19 cellular contexts compared by ENCODE assay signal in genomic region chr1:118117521-118117920, GRCh38.
DNase-seq lines count a peak whose midpoint lies in the region; ATAC-seq and TF ChIP-seq lines count a peak whose summit lies in the region.
"Had no signal": no experiment of that assay in that cellular context is flagged by ENCODE, and none has a peak within 500 bp of the region (broad histone marks: within the 10 kb centered on the region; RNA-seq: fewer than 3 reads in every experiment).

No MANE protein-coding gene starts in this region.

- peak overlapping the region; percentile 33 for H2BK120ac ChIP-seq in trophoblast cell (ENCODE audit: insufficient read depth, low read length, poor library complexity)

- peak overlapping the region; percentile 91 for H2BK12ac ChIP-seq in trophoblast cell (ENCODE audit: low read length)

- ATAC-seq in Right ventricle myocardium inferior: no peak
- ATAC-seq in left colon: peak; percentile 19
- ATAC-seq: GM12878, K562 had no signal

- peak overlapping the region; percentile 80 for H4K91ac ChIP-seq in trophoblast cell (ENCODE audit: low read depth, low read length)

- H3K9me3 ChIP-seq in right atrium auricular region (no peaks in the 10 kb centered on the region), trophoblast cell (ENCODE audit: insufficient read depth, low read depth, low read length) (no peaks in the 10 kb centered on the region)
- H3K9me3 ChIP-seq: MG63, Peyer's patch, SJCRH30 had no signal

- no peaks in the 10 kb centered on the region for H3K27me3 ChIP-seq in right atrium auricular region
- H3K27me3 ChIP-seq in trophoblast cell (ENCODE audit: insufficient read depth, low read length): no peaks in the 10 kb centered on the region
- H3K27me3 ChIP-seq: MG63, Peyer's patch, SJCRH30 had no signal

- H3K36me3 ChIP-seq in right atrium auricular region (no peaks in the 10 kb centered on the region), trophoblast cell (ENCODE audit: control insufficient read depth in 1 of 2, insufficient read depth in 2 of 2, low read length in 2 of 2) (no peaks in the 10 kb centered on the region)
- H3K36me3 ChIP-seq: MG63, Peyer's patch, SJCRH30 had no signal

- H2BK5ac ChIP-seq in trophoblast cell (ENCODE audit: low read depth, low read length, poor library complexity): peak overlapping the region; percentile 25

- WGBS in trophoblast cell (ENCODE audit: extremely low coverage, insufficient coverage, insufficient read length): no CpG with 5 or more reads among the region's 4 CpGs

- no peak overlapping the region for H3K27ac Mint-ChIP-seq in mesothelial cell of epicardium
- H3K27ac Mint-ChIP-seq: CD14-positive monocyte had no signal

- H2AFZ ChIP-seq in trophoblast cell (ENCODE audit: insufficient read depth, low read length, poor library complexity): no peak overlapping the region

- peak overlapping the region; percentile 6 for H3K4ac ChIP-seq in trophoblast cell (ENCODE audit: low read depth, low read length)

- no peak overlapping the region for H3K4me3 Mint-ChIP-seq in mesothelial cell of epicardium
- H3K4me3 Mint-ChIP-seq: CD14-positive monocyte had no signal

- no peaks in the 10 kb centered on the region for H3K36me3 Mint-ChIP-seq in mesothelial cell of epicardium
- H3K36me3 Mint-ChIP-seq: CD14-positive monocyte had no signal

- H3K18ac ChIP-seq in trophoblast cell (ENCODE audit: low read length): peak overlapping the region; percentile 97

- H4K8ac ChIP-seq in trophoblast cell (ENCODE audit: low read depth, low read length): peak overlapping the region; percentile 78

- H3K4me3 ChIP-seq in right atrium auricular region (no peak overlapping the region), trophoblast cell (ENCODE audit: low read depth, low read length) (no peak overlapping the region)
- H3K4me3 ChIP-seq: GM12878, K562, MG63, Peyer's patch, SJCRH30 had no signal

- peak overlapping the region; percentile 14 for H3K14ac ChIP-seq in trophoblast cell (ENCODE audit: low read length)

- H3K4me2 ChIP-seq in trophoblast cell (ENCODE audit: low read length): no peak overlapping the region

- no peak overlapping the region for H3K27ac ChIP-seq in right atrium auricular region
- H3K27ac ChIP-seq in trophoblast cell (ENCODE audit: low read depth, low read length): no peak overlapping the region
- H3K27ac ChIP-seq: Peyer's patch, SJCRH30 had no signal

- no peaks in the 10 kb centered on the region for H3K9me3 Mint-ChIP-seq in mesothelial cell of epicardium

- DNase-seq in Right ventricle myocardium inferior (ENCODE audit: missing footprints) (peak; percentile 60), right atrium auricular region (ENCODE audit: low spot score) (no peak), left colon (no peak), trophoblast cell (peak; percentile 56 to 78), NCI-H1417 treated with DMSO at 0.1 percent for 48 hours (lab: John Stamatoyannopoulos, UW) (no peak), mesothelial cell of epicardium (ENCODE audit: low spot score in 2 of 2, unreplicated experiment in 2 of 2) (no peak)
- no peak for DNase-seq in activated CD4-positive, CD25-positive, alpha-beta regulatory T cell treated with anti-CD3 and anti-CD28 coated beads, Interleukin-2, amount 50 U/mL, for 72 hours
- no peak for DNase-seq in stimulated activated naive CD4-positive, alpha-beta T cell (lab: John Stamatoyannopoulos, UW)
- DNase-seq: DND-41, MG63, NCI-H1436, NCI-H2171, NCI-H524, NCI-H82, Peyer's patch, SJCRH30 had no signal

- no peak overlapping the region for H3K9ac ChIP-seq in trophoblast cell (ENCODE audit: low read length)

- TF ChIP-seq CTCF in right atrium auricular region (IDR thresholded peaks at IDR 0.05): no peak
- no peak for TF ChIP-seq CTCF in mesothelial cell of epicardium (IDR thresholded peaks at IDR 0.05; ENCODE audit: unreplicated experiment)

- peak overlapping the region; percentile 33 for H2AK5ac ChIP-seq in trophoblast cell (ENCODE audit: low read length)

- H3K27me3 Mint-ChIP-seq in mesothelial cell of epicardium (ENCODE audit: low read depth): no peaks in the 10 kb centered on the region

- peaks cover 16% of the 10 kb centered on the region for H3K79me1 ChIP-seq in trophoblast cell (ENCODE audit: low read length)

- no peaks in the 10 kb centered on the region for H3K79me2 ChIP-seq in trophoblast cell (ENCODE audit: control insufficient read depth, insufficient read depth, low read length, poor library complexity)

- H4K12ac ChIP-seq in trophoblast cell (ENCODE audit: low read depth, low read length): no peak overlapping the region

- no peak overlapping the region for H3K23ac ChIP-seq in trophoblast cell (ENCODE audit: low read length)

- intact Hi-C loops in Right ventricle myocardium inferior (cut with DNase I) (no loop called here), left colon (cut with DNase I, micrococcal nuclease) (no loop called here)

- H3K4me1 Mint-ChIP-seq in mesothelial cell of epicardium: peaks cover 22% of the 10 kb centered on the region
- H3K4me1 Mint-ChIP-seq: CD14-positive monocyte had no signal

- no peaks in the 10 kb centered on the region for H3K4me1 ChIP-seq in right atrium auricular region
- peaks cover 16 to 30% of the 10 kb centered on the region in 2 experiments for H3K4me1 ChIP-seq in trophoblast cell (ENCODE audit: control insufficient read depth in 1 of 2, insufficient read depth in 2 of 2, low read length in 2 of 2)
- H3K4me1 ChIP-seq: Peyer's patch had no signal

Comparison
In these comparisons a context has a peak if more than half of its experiments do, and no peak if none do; other contexts are left out.
1. DNase-seq: peak in Right ventricle myocardium inferior (single experiment) and trophoblast cell (2 of 2); none in right atrium auricular region (single experiment), left colon (0 of 2), activated CD4-positive, CD25-positive, alpha-beta regulatory T cell treated with anti-CD3 and anti-CD28 coated beads, Interleukin-2, amount 50 U/mL, for 72 hours (single experiment), NCI-H1417 treated with DMSO at 0.1 percent for 48 hours (single experiment), mesothelial cell of epicardium (0 of 2) and stimulated activated naive CD4-positive, alpha-beta T cell (0 of 6).